Comparison of ENCODE assay signal across 8 cellular contexts in the genomic region with DNA sequence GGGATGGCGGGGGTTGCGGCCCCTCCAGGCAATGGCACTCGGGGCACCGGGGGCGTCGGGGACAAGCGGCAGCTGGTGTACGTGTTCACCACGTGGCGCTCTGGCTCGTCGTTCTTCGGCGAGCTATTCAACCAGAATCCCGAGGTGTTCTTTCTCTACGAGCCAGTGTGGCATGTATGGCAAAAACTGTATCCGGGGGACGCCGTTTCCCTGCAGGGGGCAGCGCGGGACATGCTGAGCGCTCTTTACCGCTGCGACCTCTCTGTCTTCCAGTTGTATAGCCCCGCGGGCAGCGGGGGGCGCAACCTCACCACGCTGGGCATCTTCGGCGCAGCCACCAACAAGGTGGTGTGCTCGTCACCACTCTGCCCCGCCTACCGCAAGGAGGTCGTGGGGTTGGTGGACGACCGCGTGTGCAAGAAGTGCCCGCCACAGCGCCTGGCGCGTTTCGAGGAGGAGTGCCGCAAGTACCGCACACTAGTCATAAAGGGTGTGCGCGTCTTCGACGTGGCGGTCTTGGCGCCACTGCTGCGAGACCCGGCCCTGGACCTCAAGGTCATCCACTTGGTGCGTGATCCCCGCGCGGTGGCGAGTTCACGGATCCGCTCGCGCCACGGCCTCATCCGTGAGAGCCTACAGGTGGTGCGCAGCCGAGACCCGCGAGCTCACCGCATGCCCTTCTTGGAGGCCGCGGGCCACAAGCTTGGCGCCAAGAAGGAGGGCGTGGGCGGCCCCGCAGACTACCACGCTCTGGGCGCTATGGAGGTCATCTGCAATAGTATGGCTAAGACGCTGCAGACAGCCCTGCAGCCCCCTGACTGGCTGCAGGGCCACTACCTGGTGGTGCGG. TPM values are rescaled to one million over a fixed set of nuclear protein-coding genes. Genes with fewer than 3 reads are reported as not detected.
DNase-seq lines count a peak whose midpoint lies in the region; ATAC-seq and TF ChIP-seq lines count a peak whose summit lies in the region.

No MANE protein-coding gene starts in this region.

- in situ Hi-C loops in mammary epithelial cell (cut with MboI; ENCODE audit: low sequenced_read_pairs in 2 of 2) = no loop called here

- TF ChIP-seq POLR2A in GM10847 (IDR thresholded peaks at IDR 0.05; ENCODE audit: extremely low read depth, insufficient read length) = peak; percentile 6

- ATAC-seq in HG02973 (IDR thresholded peaks at IDR 0.05; ENCODE audit: unreplicated experiment) = peak; percentile 19
- peak; percentile 24 for ATAC-seq in left lung
- no peak for ATAC-seq in HG03097 (IDR thresholded peaks at IDR 0.05; ENCODE audit: low FRiP score, unreplicated experiment)

- H3K4me1 ChIP-seq in mammary epithelial cell (ENCODE audit: insufficient read depth, low read length) (peaks cover 11% of the 10 kb centered on the region), left lung (peaks cover 0 to 51% of the 10 kb centered on the region in 2 donors)

- no peaks in the 10 kb centered on the region for H3K36me3 ChIP-seq in mammary epithelial cell (ENCODE audit: insufficient read depth, low read length)
- H3K36me3 ChIP-seq in left lung = peaks cover 0 to 6% of the 10 kb centered on the region in 2 donors

- intact Hi-C loops in mammary epithelial cell (cut with micrococcal nuclease) = loop anchor here (1.0 kb wide), 3 partner anchors 523 to 642 kb away; no protein-coding TSS in a partner anchor
- intact Hi-C loops in left lung (cut with DNase I) = no loop called here

- no TSS peak for BruUV-seq in mammary epithelial cell (replicated peaks; lab: Mats Ljungman, UMichigan)

- CTCF ChIA-PET in mammary epithelial cell (lab: Charles Lee; ENCODE audit: low non-redundant PET) = no interaction called here

- H3K4me3 ChIP-seq in WI38 (ENCODE audit: low read depth, low read length) (peak overlapping the region; percentile 74), mammary epithelial cell (replicated peaks in 1 of 3; ENCODE audit: insufficient read depth in 1 of 3, low read depth in 2 of 3, low read length in 3 of 3) (peak overlapping the region in 2 of 3 experiments; percentile 78 to 81), left lung (peak overlapping the region; percentile 80 to 83)

- dilution Hi-C loops in mammary epithelial cell (cut with HindIII; ENCODE audit: low sequenced_read_pairs) = no loop called here

- peak overlapping the region; percentile 96 for H3K4me2 ChIP-seq in mammary epithelial cell (ENCODE audit: insufficient read depth, low read depth, low read length)

- H3K9me3 ChIP-seq in mammary epithelial cell (replicated peaks; ENCODE audit: insufficient read depth, low read length) = no peaks in the 10 kb centered on the region
- H3K9me3 ChIP-seq in left lung = no peaks in the 10 kb centered on the region

- no peak overlapping the region for H3K27ac ChIP-seq in mammary epithelial cell (ENCODE audit: insufficient read depth, low read depth, low read length)
- no peak overlapping the region for H3K27ac ChIP-seq in left lung

- H3K27me3 ChIP-seq in mammary epithelial cell (ENCODE audit: insufficient read depth, low read length) (no peaks in the 10 kb centered on the region), left lung (peaks cover 0 to 55% of the 10 kb centered on the region in 2 donors)

- 75% methylated on average over 47 of the region's 79 CpGs for WGBS in mammary epithelial cell (ENCODE audit: low coverage, missing lambda C conversion rate)

- H4K20me1 ChIP-seq in mammary epithelial cell (ENCODE audit: insufficient read depth, low read length) = no peaks in the 10 kb centered on the region

- H3K9ac ChIP-seq in mammary epithelial cell (ENCODE audit: insufficient read depth, low read length) = no peak overlapping the region

- no peaks in the 10 kb centered on the region for H3K79me2 ChIP-seq in mammary epithelial cell (ENCODE audit: insufficient read depth, low read length)

- peak; percentile 36 for DNase-seq in mammary epithelial cell
- peak in 1 of 2 donors; percentile 66 for DNase-seq in left lung
- peak; percentile 61 to 65 for DNase-seq in stimulated activated CD4-positive, alpha-beta T cell treated with anti-CD3 and anti-CD28 coated beads, Interleukin-4, amount 100 ng/mL, for 48 hours (ENCODE audit: low read depth in 2 of 2)
- no peak for DNase-seq in NCI-H1694 treated with DMSO at 0.1 percent for 48 hours (lab: John Stamatoyannopoulos, UW)

- peak overlapping the region; percentile 99 for H2AFZ ChIP-seq in mammary epithelial cell (ENCODE audit: low read depth, low read length)

- TF ChIP-seq CTCF in WI38 (IDR thresholded peaks at IDR 0.05; ENCODE audit: low read depth, low read length) (0 out of 2 replicates have a peak, but pooled peaks have one; percentile 14), mammary epithelial cell (conservative IDR thresholded peaks at IDR 0.05 in 1 of 2, IDR thresholded peaks at IDR 0.05 in 1 of 2; ENCODE audit: extremely low read depth in 1 of 2, insufficient read depth in 1 of 2, low read depth in 1 of 2, low read length in 2 of 2) (peak; percentile 14 to 20), left lung (IDR thresholded peaks at IDR 0.05) (peak in 1 of 2 donors; percentile 15)

RNA-seq across cellular contexts. Expression of gene CHST2, which starts 1.9 kb away (rescaled TPM):
- total RNA-seq in mammary epithelial cell = 10 to 100 TPM; 12.4 to 17.0 TPM
- polyA plus RNA-seq in mammary epithelial cell = 2.9 TPM
- 0.26 TPM for polyA minus RNA-seq in mammary epithelial cell
- 1 to 10 TPM; 6.1 to 7.7 TPM for total RNA-seq in left lung
